1 cellular context compared by ENCODE assay signal in genomic region chr1:173210273-173210672, GRCh38.
TF ChIP-seq lines count a peak whose summit lies in the region.

No MANE protein-coding gene starts in this region.

TF ChIP-seq in IMR-90, 13 proteins besides CTCF, POLR2A, EP300 and RAD21:
- TF ChIP-seq RFX5 (IDR thresholded peaks at IDR 0.05; ENCODE audit: low read depth, low read length) (no peak), MAFK (IDR thresholded peaks at IDR 0.05; ENCODE audit: low read depth, low read length) (no peak), SMC3 (IDR thresholded peaks at IDR 0.05; ENCODE audit: low read depth, low read length) (no peak), CEBPB (IDR thresholded peaks at IDR 0.05; ENCODE audit: low read depth, low read length) (no peak), MXI1 (IDR thresholded peaks at IDR 0.05; ENCODE audit: borderline replicate concordance, low read depth, low read length) (no peak), CHD1 (IDR thresholded peaks at IDR 0.05; ENCODE audit: low read depth, low read length) (no peak), RCOR1 (IDR thresholded peaks at IDR 0.05; ENCODE audit: insufficient replicate concordance, low read length) (no peak), MAZ (IDR thresholded peaks at IDR 0.05; ENCODE audit: borderline replicate concordance, low read depth, low read length) (no peak), FOS (IDR thresholded peaks at IDR 0.05; ENCODE audit: low read depth, low read length) (no peak), BHLHE40 (IDR thresholded peaks at IDR 0.05; ENCODE audit: low read depth, low read length) (no peak), NFE2L2 (IDR thresholded peaks at IDR 0.05; ENCODE audit: low read depth, low read length) (no peak)
- TF ChIP-seq, protein P1, sequence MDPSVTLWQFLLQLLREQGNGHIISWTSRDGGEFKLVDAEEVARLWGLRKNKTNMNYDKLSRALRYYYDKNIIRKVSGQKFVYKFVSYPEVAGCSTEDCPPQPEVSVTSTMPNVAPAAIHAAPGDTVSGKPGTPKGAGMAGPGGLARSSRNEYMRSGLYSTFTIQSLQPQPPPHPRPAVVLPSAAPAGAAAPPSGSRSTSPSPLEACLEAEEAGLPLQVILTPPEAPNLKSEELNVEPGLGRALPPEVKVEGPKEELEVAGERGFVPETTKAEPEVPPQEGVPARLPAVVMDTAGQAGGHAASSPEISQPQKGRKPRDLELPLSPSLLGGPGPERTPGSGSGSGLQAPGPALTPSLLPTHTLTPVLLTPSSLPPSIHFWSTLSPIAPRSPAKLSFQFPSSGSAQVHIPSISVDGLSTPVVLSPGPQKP (IDR thresholded peaks at IDR 0.05; ENCODE audit: borderline replicate concordance, low read depth, low read length) = no peak
- TF ChIP-seq, protein P2, sequence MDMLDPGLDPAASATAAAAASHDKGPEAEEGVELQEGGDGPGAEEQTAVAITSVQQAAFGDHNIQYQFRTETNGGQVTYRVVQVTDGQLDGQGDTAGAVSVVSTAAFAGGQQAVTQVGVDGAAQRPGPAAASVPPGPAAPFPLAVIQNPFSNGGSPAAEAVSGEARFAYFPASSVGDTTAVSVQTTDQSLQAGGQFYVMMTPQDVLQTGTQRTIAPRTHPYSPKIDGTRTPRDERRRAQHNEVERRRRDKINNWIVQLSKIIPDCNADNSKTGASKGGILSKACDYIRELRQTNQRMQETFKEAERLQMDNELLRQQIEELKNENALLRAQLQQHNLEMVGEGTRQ (IDR thresholded peaks at IDR 0.05; ENCODE audit: low read depth, low read length) = no peak
